ENCODE assay signal across 15 cellular contexts in the genomic region with DNA sequence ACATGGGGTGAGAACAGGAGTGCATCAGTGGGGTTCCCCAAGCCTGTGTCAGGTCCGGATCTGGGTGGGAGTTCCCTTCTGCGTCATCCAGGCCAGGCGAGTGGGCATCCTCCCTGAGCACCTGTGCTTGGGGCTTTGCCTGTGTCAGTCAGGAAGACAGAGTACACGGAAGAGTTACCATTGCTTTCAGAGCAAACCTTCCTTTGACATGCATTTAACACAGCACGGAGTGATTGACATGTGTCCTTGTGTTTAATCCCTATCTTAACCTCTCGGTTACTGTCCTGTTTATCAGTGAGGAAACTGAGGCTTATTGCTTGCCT. TPM values are rescaled to one million over a fixed set of nuclear protein-coding genes. Genes with fewer than 3 reads are reported as not detected.
DNase-seq lines count a peak whose midpoint lies in the region; ATAC-seq and TF ChIP-seq lines count a peak whose summit lies in the region.
"Had no signal": no experiment of that assay in that cellular context is flagged by ENCODE, and none has a peak within 500 bp of the region (broad histone marks: within the 10 kb centered on the region; RNA-seq: fewer than 3 reads in every experiment).

No MANE protein-coding gene starts in this region.

- CTCF ChIA-PET in Panc1 (lab: Charles Lee), result no interaction called here

- H3K9me3 ChIP-seq in Panc1 (ENCODE audit: control insufficient read depth, insufficient read depth, low read depth, low read length), result no peaks in the 10 kb centered on the region
- H3K9me3 ChIP-seq in muscle layer of colon (ENCODE audit: low read length), result no peaks in the 10 kb centered on the region
- no peaks in the 10 kb centered on the region for H3K9me3 ChIP-seq in thyroid gland

- H3K4me1 ChIP-seq in Panc1 (ENCODE audit: control insufficient read depth, insufficient read depth, low read length) (peaks cover 100% of the 10 kb centered on the region), muscle layer of colon (ENCODE audit: insufficient read depth, low read length) (peaks cover 75% of the 10 kb centered on the region), thyroid gland (peaks cover 88 to 100% of the 10 kb centered on the region in 2 donors)

- in situ Hi-C loops in Panc1 (cut with HindIII; ENCODE audit: low pct_unique_long_range_greater_than_20kb, low sequenced_read_pairs), result no loop called here

- no peak for TF ChIP-seq POLR2A in thyroid gland (IDR thresholded peaks at IDR 0.05)

- DNase-seq in Panc1 (ENCODE audit: low read depth, low spot score), result no peak
- DNase-seq in thyroid gland, result no peak
- DNase-seq in germinal center (ENCODE audit: low spot score), result no peak
- DNase-seq: activated CD8-positive, alpha-beta memory T cell treated with anti-CD3 and anti-CD28 coated beads for 24 hours; activated naive CD8-positive, alpha-beta T cell treated with anti-CD3 and anti-CD28 coated beads for 36 hours; DMS 273 treated with DMSO at 0.1 percent for 48 hours; effector CD8-positive, alpha-beta T cell; NCI-H187 treated with DMSO at 0.1 percent for 48 hours; stimulated activated CD4-positive, alpha-beta T cell treated with anti-CD3 and anti-CD28 coated beads, Interleukin-12 subunit alpha, Interleukin-12 subunit beta, amount 100 ng/mL, for 4 hours; T-cell had no signal

- H3K4me3 ChIP-seq in Panc1 (ENCODE audit: low read depth in 2 of 2, low read length in 2 of 2) (no peak overlapping the region), muscle layer of colon (ENCODE audit: low read depth in 1 of 2, low read length in 2 of 2) (no peak overlapping the region), thyroid gland (replicated peaks in 1 of 3) (no peak overlapping the region)
- H3K4me3 ChIP-seq: K562 had no signal

- H3K36me3 ChIP-seq in Panc1 (ENCODE audit: control insufficient read depth, insufficient read depth, low read length) (peaks cover 31% of the 10 kb centered on the region), muscle layer of colon (ENCODE audit: insufficient read depth, low read length) (peaks cover 22% of the 10 kb centered on the region), thyroid gland (peaks cover 0 to 4% of the 10 kb centered on the region in 2 donors)

- TF ChIP-seq CTCF in Panc1 (IDR thresholded peaks at IDR 0.05) (no peak), thyroid gland (IDR thresholded peaks at IDR 0.05) (no peak)

- BruUV-seq in Panc1 (replicated peaks; lab: Mats Ljungman, UMichigan), result no TSS peak

- POLR2A ChIA-PET in Panc1 (lab: Charles Lee), result interaction anchor here (0.7 kb wide), 1 partner anchor 252 kb away, joined by 5 read pairs; no protein-coding TSS in a partner anchor

- no peak for ATAC-seq in Panc1
- ATAC-seq in GM18520 (IDR thresholded peaks at IDR 0.05; ENCODE audit: unreplicated experiment), result no peak
- no peak for ATAC-seq in GM18867 (IDR thresholded peaks at IDR 0.05; ENCODE audit: unreplicated experiment)
- ATAC-seq: K562, T-cell had no signal

- intact Hi-C loops in Panc1 (cut with micrococcal nuclease; ENCODE audit: unreplicated experiment), result no loop called here
- intact Hi-C loops in thyroid gland (cut with DNase I), result no loop called here

- H3K9ac ChIP-seq in muscle layer of colon (ENCODE audit: low read length), result no peak overlapping the region

- no peaks in the 10 kb centered on the region for H3K27me3 ChIP-seq in Panc1 (ENCODE audit: control insufficient read depth, insufficient read depth, low read length)
- no peaks in the 10 kb centered on the region for H3K27me3 ChIP-seq in muscle layer of colon (ENCODE audit: control insufficient read depth in 1 of 2, insufficient read depth in 2 of 2, low read length in 2 of 2)
- no peaks in the 10 kb centered on the region for H3K27me3 ChIP-seq in thyroid gland

- WGBS in thyroid gland, 2 donors, result 55 to 65% methylated on average over 6 of the region's 6 CpGs

- peak overlapping the region; percentile 98 for H3K27ac ChIP-seq in Panc1 (ENCODE audit: low read length)
- H3K27ac ChIP-seq in cingulate gyrus (ENCODE audit: low read depth, low read length), result peak overlapping the region; percentile 34
- peak overlapping the region; percentile 27 for H3K27ac ChIP-seq in muscle layer of colon (ENCODE audit: low read depth, low read length)
- H3K27ac ChIP-seq in thyroid gland, result peak overlapping the region; percentile 82 to 89 (median 83)

RNA-seq across cellular contexts. Expression of a gene that starts 47.6 kb away (rescaled TPM):
- total RNA-seq in Panc1 (2021; ENCODE audit: unreplicated experiment), result 58.5 TPM
- 81.4 TPM for polyA plus RNA-seq in Panc1 (2012; ENCODE audit: insufficient read length)
- 1 to 10 TPM in 2 of 4 donors, not detected in 2; 1.6 to 2.0 TPM for total RNA-seq in thyroid gland

RNA-seq across cellular contexts. Expression of a gene that starts 49.2 kb away (rescaled TPM):
- total RNA-seq in Panc1 (2021; ENCODE audit: unreplicated experiment) (3,297 TPM), thyroid gland (100 to 1,000 TPM; 191 to 479 (median 365) TPM)
- polyA plus RNA-seq in Panc1 (2012; ENCODE audit: insufficient read length), result 5,405 TPM

Comparison
In these comparisons a context has a peak if more than half of its experiments do, and no peak if none do; other contexts are left out.
1. H3K27ac ChIP-seq: peak in every context shown above with its lines; median percentile 98 in Panc1; 83 in thyroid gland; 34 in cingulate gyrus; 27 in muscle layer of colon.
2. RNA of a gene that starts 47.6 kb away (total RNA-seq): 58.5 TPM in Panc1 (single experiment); 1.6 to 2.0 TPM in thyroid gland; every median in the first group is over 10 times any median in the second.